Comparison of ENCODE assay signal across 8 cellular contexts in the genomic region with DNA sequence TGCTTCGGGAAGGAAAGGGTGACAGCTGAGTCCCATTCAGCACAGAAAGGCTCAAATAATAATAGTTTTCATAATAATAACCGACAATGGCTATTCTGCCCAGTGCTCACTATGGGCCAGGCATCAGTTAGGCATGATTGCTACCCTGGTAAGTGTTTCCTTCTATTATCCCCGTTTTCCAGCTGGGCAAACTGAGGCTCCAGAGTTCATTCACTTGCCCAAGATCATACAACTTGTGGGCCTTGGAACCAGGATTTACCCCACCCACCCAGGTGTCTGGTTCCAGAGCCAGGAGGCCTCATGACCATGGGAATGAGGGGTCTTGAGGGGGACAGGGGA. TPM values are rescaled to one million over a fixed set of nuclear protein-coding genes. Genes with fewer than 3 reads are reported as not detected.
A peak's percentile ranks its signal among the peaks of the same experiment; 100 is the strongest.
DNase-seq lines count a peak whose midpoint lies in the region; ATAC-seq and TF ChIP-seq lines count a peak whose summit lies in the region.

No MANE protein-coding gene starts in this region.

- no peak for TF ChIP-seq POLR2A in esophagus squamous epithelium (IDR thresholded peaks at IDR 0.05)

- H3K9me2 ChIP-seq in PC-9 (ENCODE audit: insufficient read depth) = no peaks in the 10 kb centered on the region

- no peaks in the 10 kb centered on the region for H3K27me3 ChIP-seq in PC-9 (ENCODE audit: insufficient read depth, low read depth)
- no peaks in the 10 kb centered on the region for H3K27me3 ChIP-seq in esophagus squamous epithelium
- H3K27me3 ChIP-seq in psoas muscle (ENCODE audit: insufficient read depth in 3 of 3, low read length in 2 of 3) = no peaks in the 10 kb centered on the region

- peak overlapping the region; percentile 63 for H3K4me3 ChIP-seq in PC-9
- H3K4me3 ChIP-seq in esophagus squamous epithelium = peak overlapping the region; percentile 71 to 86 (median 77)
- H3K4me3 ChIP-seq in psoas muscle = peak overlapping the region; percentile 81

- H3K27ac ChIP-seq in PC-9 (no peak overlapping the region), esophagus squamous epithelium (peak overlapping the region; percentile 85 to 90 (median 90)), psoas muscle (peak overlapping the region; percentile 83)

- H3F3A ChIP-seq in PC-9 (ENCODE audit: insufficient read depth, low read depth) = no peaks in the 10 kb centered on the region

- ATAC-seq in GM18907 (IDR thresholded peaks at IDR 0.05; ENCODE audit: unreplicated experiment) = peak; percentile 14
- ATAC-seq in psoas muscle = peak in 1 of 4 donors; percentile 3
- no peak for ATAC-seq in HG02623 (IDR thresholded peaks at IDR 0.05; ENCODE audit: unreplicated experiment)

- TF ChIP-seq CTCF in PC-9 (conservative IDR thresholded peaks at IDR 0.05) (no peak), esophagus squamous epithelium (IDR thresholded peaks at IDR 0.05) (no peak), psoas muscle (IDR thresholded peaks at IDR 0.05) (no peak)

- peak overlapping the region; percentile 91 for H3K4me2 ChIP-seq in PC-9

- H3K4me1 ChIP-seq in PC-9 (replicated peaks; ENCODE audit: insufficient read depth) (0 out of 2 replicates have a peak, but pooled peaks cover 5% of the 10 kb centered on the region), esophagus squamous epithelium (peaks cover 5 to 76% (median 37%) of the 10 kb centered on the region in 3 donors), psoas muscle (peaks cover 51% of the 10 kb centered on the region)

- intact Hi-C loops in PC-9 (cut with micrococcal nuclease; ENCODE audit: unreplicated experiment) (no loop called here), esophagus squamous epithelium (cut with DNase I) (no loop called here), psoas muscle (cut with DNase I) (no loop called here)

- H4K20me1 ChIP-seq in PC-9 (ENCODE audit: insufficient read depth) = no peaks in the 10 kb centered on the region

- CTCF ChIA-PET in PC-9 (lab: Charles Lee) = no interaction called here

- H3K9me3 ChIP-seq in PC-9 (ENCODE audit: insufficient read depth, low read depth) = no peaks in the 10 kb centered on the region
- no peaks in the 10 kb centered on the region for H3K9me3 ChIP-seq in esophagus squamous epithelium
- H3K9me3 ChIP-seq in psoas muscle = no peaks in the 10 kb centered on the region

- peak overlapping the region; percentile 97 for H2AFZ ChIP-seq in PC-9

- WGBS in esophagus squamous epithelium, 2 donors = 4 to 5% methylated on average over 3 of the region's 3 CpGs
- WGBS in psoas muscle, 3 donors = 3 to 7% (median 5%) methylated on average over 3 of the region's 3 CpGs

- BruUV-seq in PC-9 (replicated peaks; lab: Mats Ljungman, UMichigan) = no TSS peak

- no peaks in the 10 kb centered on the region for H3K79me2 ChIP-seq in PC-9 (ENCODE audit: low read depth)

- POLR2A ChIA-PET in PC-9 (lab: Charles Lee; ENCODE audit: unreplicated experiment) = interaction anchor here (0.6 to 1.0 kb wide), 3 partner anchors 27 to 165 kb away, joined by 3 to 39 read pairs (median 8); partner anchors contain the start of gene MFN2

- DNase-seq in PC-9 (no peak), esophagus squamous epithelium (lab: John Stamatoyannopoulos, UW) (no peak), psoas muscle (no peak), AML-193 (lab: John Stamatoyannopoulos, UW) (no peak), epidermal melanocyte (ENCODE audit: insufficient read length, low spot score) (no peak), SK-N-DZ (ENCODE audit: low spot score) (no peak)

- no peaks in the 10 kb centered on the region for H3K36me3 ChIP-seq in PC-9 (ENCODE audit: low read depth)
- H3K36me3 ChIP-seq in esophagus squamous epithelium = peaks cover 0 to 3% (median 0%) of the 10 kb centered on the region in 3 donors
- peaks cover 0 to 6% of the 10 kb centered on the region in 2 donors for H3K36me3 ChIP-seq in psoas muscle (ENCODE audit: insufficient read depth in 1 of 2, low read depth in 1 of 2)

RNA-seq across cellular contexts. Expression of gene PLOD1, which starts 0.5 kb away (rescaled TPM):
- total RNA-seq in PC-9 (2021) (64.1 and 65.0 TPM in 2 replicates), esophagus squamous epithelium (10 to 100 TPM; 29.8 to 38.1 (median 34.3) TPM), psoas muscle (10 to 100 TPM; 25.1 to 52.3 (median 35.7) TPM)
- 10 to 100 TPM; 33.5 to 48.6 (median 39.1) TPM for polyA plus RNA-seq in psoas muscle
- 36.1 and 44.4 TPM in 2 replicates for polyA plus RNA-seq in SK-N-DZ (2014; cell fraction: cytosol; rRNA removed)
- 31.4 and 49.3 TPM in 2 replicates for polyA plus RNA-seq in SK-N-DZ (2014; cell fraction: nucleus; rRNA removed)

RNA-seq across cellular contexts. Expression of gene KIAA2013, which starts 8.8 kb away (rescaled TPM):
- total RNA-seq in PC-9 (2021) = 38.7 and 44.2 TPM in 2 replicates
- 10 to 100 TPM; 40.4 to 50.5 (median 47.9) TPM for total RNA-seq in esophagus squamous epithelium
- total RNA-seq in psoas muscle = 10 to 100 TPM; 29.7 to 35.8 (median 33.4) TPM
- 10 to 100 TPM; 24.4 to 79.7 (median 34.7) TPM for polyA plus RNA-seq in psoas muscle
- 46.4 and 48.2 TPM in 2 replicates for polyA plus RNA-seq in SK-N-DZ (2014; cell fraction: cytosol; rRNA removed)
- 24.1 and 27.6 TPM in 2 replicates for polyA plus RNA-seq in SK-N-DZ (2014; cell fraction: nucleus; rRNA removed)

RNA-seq across cellular contexts. Expression of gene MFN2, which starts 45.2 kb away (rescaled TPM):
- total RNA-seq in PC-9 (2021) (54.2 and 72.6 TPM in 2 replicates), esophagus squamous epithelium (10 to 100 TPM; 64.4 to 96.9 (median 78.7) TPM), psoas muscle (100 to 1,000 TPM; 245 to 542 (median 320) TPM)
- polyA plus RNA-seq in psoas muscle = 100 to 1,000 TPM; 163 to 225 (median 177) TPM
- polyA plus RNA-seq in SK-N-DZ (2014; cell fraction: cytosol; rRNA removed) = 35.1 and 38.9 TPM in 2 replicates
- polyA plus RNA-seq in SK-N-DZ (2014; cell fraction: nucleus; rRNA removed) = 46.6 and 53.5 TPM in 2 replicates
